ENCODE assay signal across 26 cellular contexts in genomic region chr16:87600246-87600645, GRCh38. TPM values are rescaled to one million over a fixed set of nuclear protein-coding genes. Genes with fewer than 3 reads are reported as not detected.
DNase-seq lines count a peak whose midpoint lies in the region; ATAC-seq, FAIRE-seq and TF ChIP-seq lines count a peak whose summit lies in the region.
"Had no signal": no experiment of that assay in that cellular context is flagged by ENCODE, and none has a peak within 500 bp of the region (broad histone marks: within the 10 kb centered on the region; RNA-seq: fewer than 3 reads in every experiment).

No MANE protein-coding gene starts in this region.

- H3K4me3 ChIP-seq in A549, result no peak overlapping the region
- no peak overlapping the region for H3K4me3 ChIP-seq in kidney (ENCODE audit: low read length in 2 of 2)
- H3K4me3 ChIP-seq in osteoblast (ENCODE audit: insufficient read depth, low read length), result no peak overlapping the region
- H3K4me3 ChIP-seq: BLaER1 treated with 17β-estradiol and CSF1 and Interleukin-3, amounts not matched to agents 10 nM and 100 nM; PC-9; SJCRH30 had no signal

- H3K36me3 Mint-ChIP-seq in T-helper 17 cell (ENCODE audit: low read depth), result peaks cover 3% of the 10 kb centered on the region
- H3K36me3 Mint-ChIP-seq in chondrocyte (ENCODE audit: low read depth), result peaks cover 1% of the 10 kb centered on the region
- H3K36me3 Mint-ChIP-seq: CD4-positive, alpha-beta memory T cell; IgD-negative memory B cell had no signal

- no peak for FAIRE-seq in A549 (lab: Jason Lieb, UNC)
- no peak for FAIRE-seq in kidney (lab: Jason Lieb, UNC)
- FAIRE-seq: GM12892 had no signal

- CTCF ChIA-PET in A549 (lab: Yijun Ruan, JAX), result interaction anchor here (0.8 to 2.2 kb wide), 3 partner anchors 11 to 51 kb away, joined by 3 to 10 read pairs (median 6); no protein-coding TSS in a partner anchor

- H3K36me3 ChIP-seq in kidney (ENCODE audit: control insufficient read depth in 1 of 2, insufficient read depth in 2 of 2, low read length in 2 of 2) (no peaks in the 10 kb centered on the region), osteoblast (ENCODE audit: insufficient read depth, low read length) (no peaks in the 10 kb centered on the region)
- H3K36me3 ChIP-seq: BLaER1 treated with 17β-estradiol and CSF1 and Interleukin-3, amounts not matched to agents 10 nM and 100 nM; SJCRH30 had no signal

- H3K4me3 Mint-ChIP-seq in T-helper 17 cell (peak overlapping the region; percentile 59), chondrocyte (ENCODE audit: unreplicated experiment) (no peak overlapping the region)

- no peak overlapping the region for H3K9ac ChIP-seq in kidney (ENCODE audit: low read length in 2 of 2)
- H3K9ac ChIP-seq: BLaER1 treated with 17β-estradiol and CSF1 and Interleukin-3, amounts not matched to agents 10 nM and 100 nM; KMS-11 had no signal

- peaks cover 56% of the 10 kb centered on the region for H3K27me3 ChIP-seq in osteoblast (ENCODE audit: insufficient read depth, low read length)
- H3K27me3 ChIP-seq: SJCRH30 had no signal

- TF ChIP-seq EP300 in A549 (IDR thresholded peaks at IDR 0.05), result no peak

- H3K27ac Mint-ChIP-seq in T-helper 17 cell (no peak overlapping the region), chondrocyte (ENCODE audit: unreplicated experiment) (no peak overlapping the region)
- H3K27ac Mint-ChIP-seq: CD4-positive, alpha-beta memory T cell; IgD-negative memory B cell had no signal

- no peak for TF ChIP-seq RAD21 in A549 (conservative IDR thresholded peaks at IDR 0.05 in 1 of 2, IDR thresholded peaks at IDR 0.05 in 1 of 2)

- H3K4me1 Mint-ChIP-seq in T-helper 17 cell (peaks cover 4% of the 10 kb centered on the region), chondrocyte (ENCODE audit: low read depth) (peaks cover 17% of the 10 kb centered on the region)

- TF ChIP-seq CTCF in A549 (IDR thresholded peaks at IDR 0.05) (no peak), kidney (IDR thresholded peaks at IDR 0.05; ENCODE audit: borderline replicate concordance, extremely low read depth, insufficient read depth) (no peak), osteoblast (IDR thresholded peaks at IDR 0.05; ENCODE audit: extremely low read depth, low read depth, low read length) (no peak), chondrocyte (IDR thresholded peaks at IDR 0.05) (no peak)

- H3K4me1 ChIP-seq in A549 (peaks cover 8% of the 10 kb centered on the region; the same call in 1 of the 3 replicates), kidney (ENCODE audit: control insufficient read depth in 1 of 2, insufficient read depth in 1 of 2, low read depth in 1 of 2, low read length in 2 of 2) (peaks cover 0 to 2% of the 10 kb centered on the region in 2 donors), osteoblast (ENCODE audit: insufficient read depth, low read length) (peaks cover 4% of the 10 kb centered on the region)
- H3K4me1 ChIP-seq: SJCRH30 had no signal

- POLR2A ChIA-PET in A549 (lab: Yijun Ruan, JAX), result interaction anchor here (0.6 kb wide), 1 partner anchor 166 kb away, joined by 3 read pairs; no protein-coding TSS in a partner anchor

- no peak overlapping the region for H2AFZ ChIP-seq in osteoblast (ENCODE audit: low read length)
- H2AFZ ChIP-seq: PC-9 had no signal

- no peak overlapping the region for H3K4me2 ChIP-seq in A549
- no peak overlapping the region for H3K4me2 ChIP-seq in osteoblast (ENCODE audit: insufficient read depth, low read length)
- H3K4me2 ChIP-seq: BLaER1 treated with 17β-estradiol and CSF1 and Interleukin-3, amounts not matched to agents 10 nM and 100 nM; KMS-11; PC-9 had no signal

- H3K27me3 Mint-ChIP-seq in T-helper 17 cell (peaks cover 34% of the 10 kb centered on the region), chondrocyte (ENCODE audit: low read depth) (peaks cover 63% of the 10 kb centered on the region)

- no peak overlapping the region for H3K27ac ChIP-seq in A549
- no peak overlapping the region for H3K27ac ChIP-seq in kidney (ENCODE audit: low read depth in 2 of 2, low read length in 2 of 2)
- H3K27ac ChIP-seq in osteoblast (ENCODE audit: low read depth, low read length), result no peak overlapping the region
- H3K27ac ChIP-seq: BLaER1 treated with 17β-estradiol and CSF1 and Interleukin-3, amounts not matched to agents 10 nM and 100 nM; KMS-11; PC-9; SJCRH30 had no signal

- ATAC-seq in A549 (no peak), T-helper 17 cell (no peak)
- ATAC-seq: HCT116, Right ventricle myocardium inferior had no signal

- no peaks in the 10 kb centered on the region for H3K79me2 ChIP-seq in osteoblast (ENCODE audit: insufficient read depth, low read length)

- TF ChIP-seq POLR2A in A549 (IDR thresholded peaks at IDR 0.05; ENCODE audit: low read length), result no peak

- H3K9me3 Mint-ChIP-seq in chondrocyte (ENCODE audit: low read depth), result peaks cover 4% of the 10 kb centered on the region

- peaks cover 15% of the 10 kb centered on the region for H3K9me3 ChIP-seq in A549
- no peaks in the 10 kb centered on the region for H3K9me3 ChIP-seq in T-helper 17 cell (ENCODE audit: control insufficient read depth, low read length, poor library complexity, severe bottlenecking)
- peaks cover 0 to 3% of the 10 kb centered on the region in 2 donors for H3K9me3 ChIP-seq in kidney (ENCODE audit: control insufficient read depth in 1 of 2, low read length in 2 of 2)
- H3K9me3 ChIP-seq in osteoblast (ENCODE audit: low read depth, low read length), result peaks cover 2% of the 10 kb centered on the region
- H3K9me3 ChIP-seq: SJCRH30 had no signal

- intact Hi-C loops in kidney (cut with DNase I) (no loop called here), head of caudate nucleus (cut with DNase I) (no loop called here)

- no peak for DNase-seq in A549 (ENCODE audit: low read depth in 1 of 2, low spot score in 1 of 2)
- DNase-seq in T-helper 17 cell, result no peak
- DNase-seq in kidney, result peak; percentile 13
- DNase-seq in osteoblast (ENCODE audit: insufficient read length, low spot score, missing footprints), result peak; percentile 66
- no peak for DNase-seq in ACHN
- no peak for DNase-seq in chondrocyte (ENCODE audit: low spot score)
- no peak for DNase-seq in head of caudate nucleus
- DNase-seq: AML-193; Calu3; CD4-positive, alpha-beta memory T cell; DND-41; MM.1S; NCI-H2029; NCI-H446 treated with DMSO at 0.1 percent for 48 hours; NCI-H526; NCI-H82; NK-92 treated with Interleukin-12 subunit alpha and Interleukin-12 subunit beta, amount 100 ng/mL, for 24 hours; PC-9; SJCRH30 had no signal

- no peaks in the 10 kb centered on the region for H4K20me1 ChIP-seq in osteoblast (ENCODE audit: insufficient read depth, low read length)

- in situ Hi-C loops in ACHN (cut with HindIII; ENCODE audit: low pct_ligation_motif_present, low pct_unique_long_range_greater_than_20kb, low sequenced_read_pairs), result no loop called here

- WGBS in A549 (ENCODE audit: missing lambda C conversion rate), result 53% methylated on average over 6 of the region's 6 CpGs

TF ChIP-seq in A549, 52 proteins besides CTCF, POLR2A, EP300 and RAD21:
- peak; percentile 57 for TF ChIP-seq MAFK (IDR thresholded peaks at IDR 0.05; ENCODE audit: partially characterized antibody)
- no peak for TF ChIP-seq MAX (IDR thresholded peaks at IDR 0.05)

RNA-seq across cellular contexts. Expression of gene JPH3, which starts 2.1 kb away (rescaled TPM):
- 0.36 and 0.38 TPM in 2 replicates for polyA plus RNA-seq in A549 (2011; rRNA removed)
- 0.66 and 0.96 TPM in 2 replicates for polyA plus RNA-seq in A549 (2012; cell fraction: cytosol; rRNA removed)
- polyA plus RNA-seq in A549 (2012; cell fraction: nucleus; rRNA removed), result 0.80 and 0.91 TPM in 2 replicates
- polyA plus RNA-seq in A549 (2017; fragmentation: RNase III; extraction: RNeasy Plus Mini Kit Qiagen cat#74134 plus additional on column Dnase treatment), result 1.4 to 1.6 TPM (median 1.4 TPM) in 3 replicates
- 0.17 and 0.58 TPM in 2 replicates for polyA minus RNA-seq in A549 (2011; rRNA and poly(A)+ RNA removed)
- total RNA-seq in T-helper 17 cell, result under 1 TPM in 1 of 2 donors, not detected in 1; 0.08 TPM
- 0.69 TPM for total RNA-seq in kidney
- polyA plus RNA-seq in kidney (ENCODE audit: insufficient read depth, low read depth, low replicate concordance), result not detected
- under 0.01 TPM in 1 of 2 replicates, not detected in the other for total RNA-seq in osteoblast
- 1.1 to 1.9 TPM (median 1.2 TPM) in 3 replicates for total RNA-seq in chondrocyte
- total RNA-seq: PC-9, Right ventricle myocardium inferior, RPMI7951, SJCRH30 had no signal
- polyA plus RNA-seq: CD4-positive, alpha-beta memory T cell; IgD-negative memory B cell had no signal

Comparison
In these comparisons a context has a peak if more than half of its experiments do, and no peak if none do; other contexts are left out.
1. DNase-seq: peak in kidney (single experiment) and osteoblast (single experiment); none in A549 (0 of 2), T-helper 17 cell (0 of 3), ACHN (single experiment), chondrocyte (single experiment) and head of caudate nucleus (0 of 42).